7 cellular contexts compared by ENCODE assay signal in the genomic region with DNA sequence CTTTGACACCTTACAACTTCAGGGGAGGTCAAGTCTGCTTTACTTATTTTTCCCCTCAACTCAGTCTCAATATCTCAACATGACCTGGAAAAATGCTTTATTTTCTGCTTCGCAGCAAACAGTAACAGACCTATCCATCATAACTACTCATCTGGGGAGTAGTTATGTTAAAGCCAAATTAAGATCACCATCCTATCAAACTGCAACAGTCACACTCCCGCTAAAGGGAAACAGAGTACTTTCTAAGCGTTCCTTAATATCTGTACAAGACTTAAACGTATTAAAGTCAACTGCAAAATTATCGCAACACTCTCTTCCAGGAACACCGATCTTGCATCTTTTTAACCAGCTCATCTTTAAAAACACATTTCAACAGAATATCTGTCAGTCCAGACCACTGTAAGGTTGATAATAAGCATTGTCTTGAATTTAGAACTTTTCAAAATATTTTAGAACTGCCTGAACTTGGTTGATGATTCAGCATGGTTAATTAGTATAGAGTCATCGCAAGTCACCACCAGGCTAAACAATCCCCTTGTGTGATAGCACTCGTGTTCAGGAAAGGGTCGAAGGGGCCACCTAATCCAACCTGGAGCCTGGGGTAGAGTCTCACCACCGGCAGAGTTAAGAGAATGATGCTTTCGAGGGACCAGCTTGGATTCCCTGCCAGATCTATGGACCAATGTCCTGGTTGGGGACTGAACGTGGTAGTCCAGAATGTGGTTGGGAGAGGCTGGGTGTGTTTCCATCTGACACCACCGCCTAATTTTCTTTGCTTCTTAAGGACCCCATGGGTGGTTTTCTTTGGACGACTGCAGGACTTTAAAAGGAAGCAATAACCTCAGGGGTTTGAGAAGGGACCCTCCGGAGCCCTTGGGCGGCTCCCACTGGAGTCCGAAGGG.
A peak's percentile ranks its signal among the peaks of the same experiment; 100 is the strongest.
DNase-seq lines count a peak whose midpoint lies in the region; ATAC-seq and TF ChIP-seq lines count a peak whose summit lies in the region.

No MANE protein-coding gene starts in this region.

- H3K27me3 ChIP-seq in MM.1S (replicated peaks; ENCODE audit: insufficient read depth, low read length), result no peaks in the 10 kb centered on the region

- H3K9me3 ChIP-seq in MM.1S (replicated peaks; ENCODE audit: insufficient read depth, low read length), result no peaks in the 10 kb centered on the region

- TF ChIP-seq CTCF in GM12865 (IDR thresholded peaks at IDR 0.05; ENCODE audit: insufficient read depth, low read depth, low read length, missing control alignments) (no peak), MM.1S (IDR thresholded peaks at IDR 0.05; ENCODE audit: low read length) (no peak)

- peak overlapping the region; percentile 60; the same call in 1 of the 2 replicates for H3K9ac ChIP-seq in MM.1S (ENCODE audit: low read length)

- H3K4me1 ChIP-seq in MM.1S (ENCODE audit: low read length), result no peaks in the 10 kb centered on the region

- ATAC-seq in GM21360 (IDR thresholded peaks at IDR 0.05; ENCODE audit: unreplicated experiment), result no peak

- no peaks in the 10 kb centered on the region for H4K20me1 ChIP-seq in MM.1S (ENCODE audit: insufficient read depth, low read length)

- no peak for DNase-seq in GM12865 (ENCODE audit: low read depth)
- no peak for DNase-seq in MM.1S
- peak; percentile 12 for DNase-seq in activated naive CD4-positive, alpha-beta T cell treated with anti-CD3 and anti-CD28 coated beads, Interleukin-2, amount 50 U/mL, for 16 hours
- DNase-seq in dedifferentiated amniotic fluid mesenchymal stem cell (ENCODE audit: extremely low spot score), result no peak

- peak overlapping the region; percentile 86 for H3K4me2 ChIP-seq in MM.1S (ENCODE audit: low read depth, low read length)

- H3K27ac ChIP-seq in MM.1S (ENCODE audit: low read length) (no peak overlapping the region), skin epidermis (peak overlapping the region; percentile 65 to 95 (median 88))

- H3K36me3 ChIP-seq in MM.1S (replicated peaks; ENCODE audit: insufficient read depth, low read length), result no peaks in the 10 kb centered on the region

- H3K4me3 ChIP-seq in GM12865 (ENCODE audit: low read depth, low read length), result peak overlapping the region; percentile 69
- H3K4me3 ChIP-seq in MM.1S (ENCODE audit: low read length), result peak overlapping the region; percentile 73
- peak overlapping the region; percentile 86 for H3K4me3 ChIP-seq in iPS-11a (ENCODE audit: low read depth, low read length)
- peak overlapping the region; percentile 72 to 97 (median 84) for H3K4me3 ChIP-seq in skin epidermis

- H3K79me2 ChIP-seq in MM.1S (ENCODE audit: low read length), result peaks cover 33% of the 10 kb centered on the region

- H3K9me2 ChIP-seq in MM.1S (replicated peaks; ENCODE audit: insufficient read depth, low read length), result no peaks in the 10 kb centered on the region

- H2AFZ ChIP-seq in MM.1S (ENCODE audit: low read length), result 0 out of 2 replicates have a peak overlapping the region, but pooled peaks have one; percentile 31

- H3F3A ChIP-seq in MM.1S (ENCODE audit: insufficient read depth, low read length), result no peaks in the 10 kb centered on the region
